1 cellular context compared by ENCODE assay signal in genomic region chr17:30380106-30380420, GRCh38.
A peak's percentile ranks its signal among the peaks of the same experiment; 100 is the strongest.
TF ChIP-seq lines count a peak whose summit lies in the region.

No MANE protein-coding gene starts in this region.

TF ChIP-seq in GM12878, 131 proteins besides CTCF, POLR2A, EP300 and RAD21 (continued from another document):
- TF ChIP-seq CREB1 (IDR thresholded peaks at IDR 0.05; ENCODE audit: low read depth), result peak; percentile 33; the same call in 1 of the 2 replicates
- TF ChIP-seq CHD1 (IDR thresholded peaks at IDR 0.05; ENCODE audit: low read depth, low read length), result 0 out of 2 replicates have a peak, but pooled peaks have one; percentile 4
- TF ChIP-seq RUNX3 (IDR thresholded peaks at IDR 0.05; ENCODE audit: low read length), result peak; percentile 90
- TF ChIP-seq, protein P1, sequence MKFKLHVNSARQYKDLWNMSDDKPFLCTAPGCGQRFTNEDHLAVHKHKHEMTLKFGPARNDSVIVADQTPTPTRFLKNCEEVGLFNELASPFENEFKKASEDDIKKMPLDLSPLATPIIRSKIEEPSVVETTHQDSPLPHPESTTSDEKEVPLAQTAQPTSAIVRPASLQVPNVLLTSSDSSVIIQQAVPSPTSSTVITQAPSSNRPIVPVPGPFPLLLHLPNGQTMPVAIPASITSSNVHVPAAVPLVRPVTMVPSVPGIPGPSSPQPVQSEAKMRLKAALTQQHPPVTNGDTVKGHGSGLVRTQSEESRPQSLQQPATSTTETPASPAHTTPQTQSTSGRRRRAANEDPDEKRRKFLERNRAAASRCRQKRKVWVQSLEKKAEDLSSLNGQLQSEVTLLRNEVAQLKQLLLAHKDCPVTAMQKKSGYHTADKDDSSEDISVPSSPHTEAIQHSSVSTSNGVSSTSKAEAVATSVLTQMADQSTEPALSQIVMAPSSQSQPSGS (IDR thresholded peaks at IDR 0.05; ENCODE audit: low read length), result peak; percentile 85
- TF ChIP-seq NFYA (IDR thresholded peaks at IDR 0.05; ENCODE audit: borderline replicate concordance, low read depth, low read length), result no peak
- peak in 1 of 2 experiments; percentile 36; a peak in 1 of 4 replicates for TF ChIP-seq BHLHE40 (IDR thresholded peaks at IDR 0.05; ENCODE audit: borderline replicate concordance in 1 of 2, low read depth in 2 of 2, low read length in 1 of 2)
- 0 out of 2 replicates have a peak, but pooled peaks have one; percentile 49 for TF ChIP-seq STAT3 (IDR thresholded peaks at IDR 0.05; ENCODE audit: low read depth, low read length)
- peak; percentile 91 for TF ChIP-seq ATF7 (IDR thresholded peaks at IDR 0.05; ENCODE audit: low read depth)
- TF ChIP-seq, protein P2, sequence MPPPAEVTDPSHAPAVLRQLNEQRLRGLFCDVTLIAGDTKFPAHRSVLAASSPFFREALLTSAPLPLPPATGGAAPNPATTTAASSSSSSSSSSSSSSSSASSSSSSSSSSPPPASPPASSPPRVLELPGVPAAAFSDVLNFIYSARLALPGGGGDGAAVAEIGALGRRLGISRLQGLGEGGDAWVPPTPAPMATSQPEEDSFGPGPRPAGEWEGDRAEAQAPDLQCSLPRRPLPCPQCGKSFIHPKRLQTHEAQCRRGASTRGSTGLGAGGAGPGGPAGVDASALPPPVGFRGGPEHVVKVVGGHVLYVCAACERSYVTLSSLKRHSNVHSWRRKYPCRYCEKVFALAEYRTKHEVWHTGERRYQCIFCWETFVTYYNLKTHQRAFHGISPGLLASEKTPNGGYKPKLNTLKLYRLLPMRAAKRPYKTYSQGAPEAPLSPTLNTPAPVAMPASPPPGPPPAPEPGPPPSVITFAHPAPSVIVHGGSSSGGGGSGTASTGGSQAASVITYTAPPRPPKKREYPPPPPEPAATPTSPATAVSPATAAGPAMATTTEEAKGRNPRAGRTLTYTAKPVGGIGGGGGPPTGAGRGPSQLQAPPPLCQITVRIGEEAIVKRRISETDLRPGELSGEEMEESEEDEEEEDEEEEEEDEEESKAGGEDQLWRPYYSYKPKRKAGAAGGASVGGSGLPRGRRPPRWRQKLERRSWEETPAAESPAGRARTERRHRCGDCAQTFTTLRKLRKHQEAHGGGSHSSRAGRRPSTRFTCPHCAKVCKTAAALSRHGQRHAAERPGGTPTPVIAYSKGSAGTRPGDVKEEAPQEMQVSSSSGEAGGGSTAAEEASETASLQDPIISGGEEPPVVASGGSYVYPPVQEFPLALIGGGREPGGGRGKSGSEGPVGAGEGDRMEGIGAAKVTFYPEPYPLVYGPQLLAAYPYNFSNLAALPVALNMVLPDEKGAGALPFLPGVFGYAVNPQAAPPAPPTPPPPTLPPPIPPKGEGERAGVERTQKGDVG (CRISPR knock-in tag; IDR thresholded peaks at IDR 0.05), result no peak
